ENCODE assay signal across 8 cellular contexts in the genomic region with DNA sequence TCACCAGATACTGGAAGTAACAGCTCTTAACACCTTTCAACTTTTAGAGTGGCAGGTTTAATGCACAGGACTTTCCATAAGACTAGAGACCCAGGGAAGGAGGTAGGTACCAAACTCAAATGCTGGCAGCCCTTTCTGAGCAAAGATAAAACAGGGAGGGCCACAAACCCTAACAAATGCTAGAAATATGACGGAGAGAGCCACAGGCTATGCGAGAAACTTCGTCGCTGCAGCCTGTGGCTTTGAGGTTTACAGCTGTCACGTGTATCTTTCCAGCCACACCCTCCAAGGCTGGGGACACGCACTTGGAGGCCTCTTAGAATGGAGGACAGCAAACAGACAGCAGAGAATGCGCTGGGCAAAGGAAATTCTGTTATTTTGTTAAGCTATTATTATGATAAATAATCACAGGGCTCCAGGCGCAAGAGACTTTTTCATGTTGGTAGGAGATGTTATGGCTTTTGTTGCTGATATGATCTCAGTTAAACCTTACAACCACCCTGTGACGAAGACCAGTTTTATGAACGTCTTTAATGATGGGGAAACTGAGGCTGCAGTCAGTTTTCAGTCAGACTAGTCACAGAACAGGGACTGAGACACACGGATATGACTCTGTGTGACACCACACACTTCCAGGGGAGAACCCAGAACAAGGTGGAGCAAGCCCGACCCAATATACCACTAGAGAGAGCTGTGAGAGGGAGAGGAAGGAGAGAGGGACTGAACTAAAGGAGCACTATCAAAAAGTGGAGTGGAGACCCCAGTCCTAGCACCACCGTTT. TPM values are rescaled to one million over a fixed set of nuclear protein-coding genes. Genes with fewer than 3 reads are reported as not detected.
DNase-seq lines count a peak whose midpoint lies in the region; ATAC-seq and TF ChIP-seq lines count a peak whose summit lies in the region.

No MANE protein-coding gene starts in this region.

- intact Hi-C loops in lower lobe of right lung (cut with DNase I), result no loop called here

- H3K27ac ChIP-seq in lower lobe of right lung, result peak overlapping the region; percentile 99

- H3K36me3 ChIP-seq in lower lobe of right lung, result no peaks in the 10 kb centered on the region

- H3K4me1 ChIP-seq in lower lobe of right lung, result peaks cover 64% of the 10 kb centered on the region

- H3K27me3 ChIP-seq in lower lobe of right lung (ENCODE audit: low read depth), result no peaks in the 10 kb centered on the region

- peak overlapping the region; percentile 86 for H3K4me3 ChIP-seq in lower lobe of right lung

- no peak for TF ChIP-seq CTCF in lower lobe of right lung (IDR thresholded peaks at IDR 0.05)

- ATAC-seq in GM19023 (IDR thresholded peaks at IDR 0.05; ENCODE audit: unreplicated experiment) (peak; percentile 42), HG03064 (IDR thresholded peaks at IDR 0.05; ENCODE audit: low read depth, unreplicated experiment) (peak; percentile 49), lower lobe of right lung (peak in 1 of 2 donors; percentile 29)

- peak; percentile 47 for DNase-seq in T follicular helper cell (ENCODE audit: low read depth)
- peak; percentile 66 for DNase-seq in astrocyte of the hippocampus (ENCODE audit: low read depth, low spot score)
- DNase-seq in lower lobe of right lung, result peak; percentile 57
- peak; percentile 16 to 66 (median 54) for DNase-seq in stimulated activated naive CD4-positive, alpha-beta T cell (lab: John Stamatoyannopoulos, UW)
- DNase-seq in NK-92 (lab: John Stamatoyannopoulos, UW; ENCODE audit: unreplicated experiment), result no peak
- no peak for DNase-seq in NCI-H226

- H3K9me3 ChIP-seq in lower lobe of right lung, result no peaks in the 10 kb centered on the region

RNA-seq across cellular contexts. Expression of a gene that starts 2.0 kb away (rescaled TPM):
- 21.9 TPM for total RNA-seq in lower lobe of right lung

Comparison
In these comparisons a context has a peak if more than half of its experiments do, and no peak if none do; other contexts are left out.
1. DNase-seq: peak in T follicular helper cell (single experiment), astrocyte of the hippocampus (single experiment), lower lobe of right lung (single experiment) and stimulated activated naive CD4-positive, alpha-beta T cell (6 of 6); none in NK-92 (single experiment) and NCI-H226 (single experiment).